Comparison of ENCODE assay signal across 1 cellular context in genomic region chr9:75131700-75132099, GRCh38.
TF ChIP-seq lines count a peak whose summit lies in the region.

No MANE protein-coding gene starts in this region.

TF ChIP-seq in IMR-90, 13 proteins besides CTCF, POLR2A, EP300 and RAD21:
- TF ChIP-seq MXI1 (IDR thresholded peaks at IDR 0.05; ENCODE audit: borderline replicate concordance, low read depth, low read length) (no peak), RCOR1 (IDR thresholded peaks at IDR 0.05; ENCODE audit: insufficient replicate concordance, low read length) (no peak), RFX5 (IDR thresholded peaks at IDR 0.05; ENCODE audit: low read depth, low read length) (no peak), NFE2L2 (IDR thresholded peaks at IDR 0.05; ENCODE audit: low read depth, low read length) (no peak), MAZ (IDR thresholded peaks at IDR 0.05; ENCODE audit: borderline replicate concordance, low read depth, low read length) (no peak), BHLHE40 (IDR thresholded peaks at IDR 0.05; ENCODE audit: low read depth, low read length) (no peak), CHD1 (IDR thresholded peaks at IDR 0.05; ENCODE audit: low read depth, low read length) (no peak), FOS (IDR thresholded peaks at IDR 0.05; ENCODE audit: low read depth, low read length) (no peak), MAFK (IDR thresholded peaks at IDR 0.05; ENCODE audit: low read depth, low read length) (no peak), CEBPB (IDR thresholded peaks at IDR 0.05; ENCODE audit: low read depth, low read length) (no peak)
- TF ChIP-seq, protein P1, sequence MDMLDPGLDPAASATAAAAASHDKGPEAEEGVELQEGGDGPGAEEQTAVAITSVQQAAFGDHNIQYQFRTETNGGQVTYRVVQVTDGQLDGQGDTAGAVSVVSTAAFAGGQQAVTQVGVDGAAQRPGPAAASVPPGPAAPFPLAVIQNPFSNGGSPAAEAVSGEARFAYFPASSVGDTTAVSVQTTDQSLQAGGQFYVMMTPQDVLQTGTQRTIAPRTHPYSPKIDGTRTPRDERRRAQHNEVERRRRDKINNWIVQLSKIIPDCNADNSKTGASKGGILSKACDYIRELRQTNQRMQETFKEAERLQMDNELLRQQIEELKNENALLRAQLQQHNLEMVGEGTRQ (IDR thresholded peaks at IDR 0.05; ENCODE audit: low read depth, low read length): no peak
TF ChIP-seq in IMR-90: peak in this region for 0.
